In the genomic region with DNA sequence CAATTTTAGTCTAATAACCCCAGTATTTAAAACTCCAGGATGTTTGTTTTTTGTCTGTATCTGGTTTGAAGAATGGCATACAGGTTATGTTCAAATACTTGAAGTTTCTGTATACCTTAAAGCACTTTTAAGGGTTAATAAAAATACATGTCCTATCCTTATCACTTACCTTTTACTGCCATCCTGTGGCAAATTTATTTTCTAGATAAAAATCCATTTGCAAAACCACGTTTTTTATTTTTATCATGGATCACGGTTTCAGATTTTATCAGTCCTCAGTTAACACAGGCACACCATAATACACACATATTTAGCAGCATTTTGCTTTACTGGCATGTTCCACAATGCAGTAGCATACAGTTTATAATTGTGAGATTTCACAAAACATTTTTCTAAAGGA, we compare ENCODE assay signal across 21 cellular contexts.
A peak's percentile ranks its signal among the peaks of the same experiment; 100 is the strongest.
DNase-seq lines count a peak whose midpoint lies in the region; ATAC-seq and TF ChIP-seq lines count a peak whose summit lies in the region.
"Had no signal": no experiment of that assay in that cellular context is flagged by ENCODE, and none has a peak within 500 bp of the region (broad histone marks: within the 10 kb centered on the region; RNA-seq: fewer than 3 reads in every experiment).

No MANE protein-coding gene starts in this region.

- POLR2A ChIA-PET in AG04450 (lab: Yijun Ruan, JAX) = no interaction called here
- POLR2A ChIA-PET in PC-9 (lab: Charles Lee; ENCODE audit: unreplicated experiment) = no interaction called here

- H3K27me3 Mint-ChIP-seq in H9 (ENCODE audit: low read depth) (no peaks in the 10 kb centered on the region; the same call in 1 of the 2 replicates), endodermal cell (ENCODE audit: insufficient read depth) (no peaks in the 10 kb centered on the region)

- H3K4me1 ChIP-seq in H9 (ENCODE audit: insufficient read depth, low read length) (0 out of 2 replicates have a peak, but pooled peaks cover 4% of the 10 kb centered on the region), PC-9 (replicated peaks; ENCODE audit: insufficient read depth) (no peaks in the 10 kb centered on the region), endodermal cell (ENCODE audit: control insufficient read depth, insufficient read depth, low read length) (no peaks in the 10 kb centered on the region)
- H3K4me1 ChIP-seq: esophagus muscularis mucosa, HAP-1, heart left ventricle had no signal

- no TSS peak for BruUV-seq in PC-9 (replicated peaks; lab: Mats Ljungman, UMichigan)

- no peaks in the 10 kb centered on the region for H3K79me2 ChIP-seq in H9 (ENCODE audit: insufficient read depth, low read length)
- H3K79me2 ChIP-seq in PC-9 (ENCODE audit: low read depth) = no peaks in the 10 kb centered on the region

- H2BK12ac ChIP-seq in H9 (ENCODE audit: insufficient read length, low read depth, low read length) = no peak overlapping the region

- no peak overlapping the region for H3K14ac ChIP-seq in H9 (ENCODE audit: insufficient read depth, low read length)

- CTCF ChIA-PET in AG04450 (lab: Charles Lee) (interaction anchor here (1.0 to 4.8 kb wide), 3 partner anchors 31 to 70 kb away, joined by 3 to 91 read pairs (median 32); no protein-coding TSS in a partner anchor), PC-9 (lab: Charles Lee) (no interaction called here)

- intact Hi-C loops in PC-9 (cut with micrococcal nuclease; ENCODE audit: unreplicated experiment) = no loop called here

- H2BK5ac ChIP-seq in H9 (ENCODE audit: insufficient read length, low read length) = no peak overlapping the region

- no peak overlapping the region for H2AK5ac ChIP-seq in H9 (ENCODE audit: insufficient read length, low read length)

- TF ChIP-seq CTCF in AG04450 (IDR thresholded peaks at IDR 0.05; ENCODE audit: low read depth, low read length) (peak; percentile 33; the same call in 1 of the 2 replicates), H9 (conservative IDR thresholded peaks at IDR 0.05) (peak; percentile 29; the same call in 1 of the 3 replicates), PC-9 (conservative IDR thresholded peaks at IDR 0.05) (peak; percentile 53), endodermal cell (conservative IDR thresholded peaks at IDR 0.05) (peak; percentile 16), GM13977 (IDR thresholded peaks at IDR 0.05; ENCODE audit: extremely low read depth, insufficient read depth, missing control alignments) (no peak)

- H3K4me3 Mint-ChIP-seq in H9 = no peak overlapping the region
- H3K4me3 Mint-ChIP-seq in endodermal cell = no peak overlapping the region
- H3K4me3 Mint-ChIP-seq: activated naive CD8-positive, alpha-beta T cell; activated T-cell treated with anti-CD3 and anti-CD28 coated beads, Interleukin-2, amount 50 U/mL, for 24 hours; brain; natural killer cell had no signal

- no peaks in the 10 kb centered on the region for H3K9me3 Mint-ChIP-seq in H9
- H3K9me3 Mint-ChIP-seq in endodermal cell = no peaks in the 10 kb centered on the region
- H3K9me3 Mint-ChIP-seq: activated T-cell treated with anti-CD3 and anti-CD28 coated beads, Interleukin-2, amount 50 U/mL, for 24 hours; natural killer cell had no signal

- in situ Hi-C loops in GM13977 (cut with MboI; ENCODE audit: low pct_unique_long_range_greater_than_20kb, low sequenced_read_pairs, unreplicated experiment) (no loop called here), ACHN (cut with HindIII; ENCODE audit: low pct_ligation_motif_present, low pct_unique_long_range_greater_than_20kb, low sequenced_read_pairs) (no loop called here)

- H3K27ac Mint-ChIP-seq in H9 (no peak overlapping the region), endodermal cell (no peak overlapping the region)
- H3K27ac Mint-ChIP-seq: activated naive CD8-positive, alpha-beta T cell; activated T-cell treated with anti-CD3 and anti-CD28 coated beads, Interleukin-2, amount 50 U/mL, for 24 hours; brain; natural killer cell had no signal

- H2AFZ ChIP-seq in H9 (ENCODE audit: low read length) (no peak overlapping the region), PC-9 (no peak overlapping the region)

- H3K4me1 Mint-ChIP-seq in H9 (peaks cover 9 to 10% of the 10 kb centered on the region in 2 experiments), endodermal cell (no peaks in the 10 kb centered on the region)
- H3K4me1 Mint-ChIP-seq: natural killer cell had no signal

- H3K4ac ChIP-seq in H9 (ENCODE audit: low read depth, low read length) = no peak overlapping the region

- H3K27ac ChIP-seq in AG04450 (ENCODE audit: low read depth, low read length) (no peak overlapping the region), H9 (ENCODE audit: insufficient read length, low read depth, low read length) (no peak overlapping the region), PC-9 (no peak overlapping the region), endodermal cell (ENCODE audit: low read depth, low read length) (no peak overlapping the region)
- H3K27ac ChIP-seq: esophagus muscularis mucosa, heart left ventricle, thoracic aorta had no signal

- no peaks in the 10 kb centered on the region for H3K23me2 ChIP-seq in H9 (ENCODE audit: insufficient read length, low read depth, low read length, poor library complexity, severe bottlenecking)

- H3K36me3 Mint-ChIP-seq in H9 (ENCODE audit: insufficient read depth in 1 of 3, low read depth in 3 of 3) (no peaks in the 10 kb centered on the region), endodermal cell (ENCODE audit: low read depth) (no peaks in the 10 kb centered on the region)
- H3K36me3 Mint-ChIP-seq: activated naive CD8-positive, alpha-beta T cell; brain; natural killer cell had no signal

- ATAC-seq in HG02571 (IDR thresholded peaks at IDR 0.05; ENCODE audit: unreplicated experiment) = no peak
- ATAC-seq: heart left ventricle, natural killer cell had no signal

- DNase-seq in AG04450 (ENCODE audit: low read depth, low spot score) = no peak
- no peak for DNase-seq in H9
- DNase-seq in PC-9 = no peak
- DNase-seq in endodermal cell = no peak
- DNase-seq in GM13977 (ENCODE audit: low spot score) = no peak
- no peak for DNase-seq in ACHN
- DNase-seq in mucosa of gallbladder (ENCODE audit: low spot score) = no peak
- DNase-seq: activated CD4-positive, alpha-beta T cell treated with anti-CD3 and anti-CD28 coated beads, Interleukin-2, amount 50 U/mL, for 4 hours; activated T-cell treated with anti-CD3 and anti-CD28 coated beads, Interleukin-2, amount 50 U/mL, for 24 hours; heart left ventricle; mammary epithelial cell; natural killer cell; NCI-H2081; NCI-H524; small intestine had no signal

- H3K79me1 ChIP-seq in H9 (ENCODE audit: insufficient read depth, low read depth, low read length, poor library complexity, severe bottlenecking) = no peaks in the 10 kb centered on the region

- H3K4me3 ChIP-seq in AG04450 (ENCODE audit: low read depth, low read length) = no peak overlapping the region
- no peak overlapping the region for H3K4me3 ChIP-seq in PC-9
- no peak overlapping the region for H3K4me3 ChIP-seq in endodermal cell (ENCODE audit: low read length)
- H3K4me3 ChIP-seq: esophagus muscularis mucosa, HAP-1, heart left ventricle, thoracic aorta had no signal

- no peak overlapping the region for H4K91ac ChIP-seq in H9 (ENCODE audit: insufficient read length, low read depth, low read length)

- H3K9me3 ChIP-seq in AG04450 (ENCODE audit: control insufficient read depth, insufficient read depth, low read length) = no peaks in the 10 kb centered on the region
- H3K9me3 ChIP-seq in H9 (ENCODE audit: control insufficient read depth, low read depth, low read length) = no peaks in the 10 kb centered on the region
- no peaks in the 10 kb centered on the region for H3K9me3 ChIP-seq in PC-9 (ENCODE audit: insufficient read depth, low read depth)
- no peaks in the 10 kb centered on the region for H3K9me3 ChIP-seq in endodermal cell (ENCODE audit: control insufficient read depth, low read length)
- H3K9me3 ChIP-seq: esophagus muscularis mucosa, HAP-1, heart left ventricle, thoracic aorta had no signal

- no peak overlapping the region for H2BK20ac ChIP-seq in H9 (ENCODE audit: low read depth, low read length, poor library complexity, severe bottlenecking)

- H3F3A ChIP-seq in PC-9 (ENCODE audit: insufficient read depth, low read depth) = 0 out of 2 replicates have a peak, but pooled peaks cover 3% of the 10 kb centered on the region

- H3K56ac ChIP-seq in H9 (ENCODE audit: insufficient read length, low read depth, low read length) = no peak overlapping the region

- H3K27me3 ChIP-seq in AG04450 (ENCODE audit: control insufficient read depth, insufficient read depth, low read length) = no peaks in the 10 kb centered on the region
- H3K27me3 ChIP-seq in H9 (ENCODE audit: insufficient read depth, low read length) = no peaks in the 10 kb centered on the region
- no peaks in the 10 kb centered on the region for H3K27me3 ChIP-seq in PC-9 (ENCODE audit: insufficient read depth, low read depth)
- H3K27me3 ChIP-seq in endodermal cell (ENCODE audit: control insufficient read depth, insufficient read depth, low read length, poor library complexity, severe bottlenecking) = no peaks in the 10 kb centered on the region
- H3K27me3 ChIP-seq: esophagus muscularis mucosa, heart left ventricle had no signal

- no peak overlapping the region for H2BK15ac ChIP-seq in H9 (ENCODE audit: low read depth, low read length)

- H4K5ac ChIP-seq in H9 (ENCODE audit: insufficient read length, low read depth, low read length) = no peak overlapping the region

- no peaks in the 10 kb centered on the region for H4K20me1 ChIP-seq in H9 (ENCODE audit: control insufficient read depth, insufficient read depth, insufficient read length)
- no peaks in the 10 kb centered on the region for H4K20me1 ChIP-seq in PC-9 (ENCODE audit: insufficient read depth)

- H3K23ac ChIP-seq in H9 (ENCODE audit: insufficient read length, low read depth, low read length) = no peak overlapping the region

- no peak overlapping the region for H4K8ac ChIP-seq in H9 (replicated peaks; ENCODE audit: insufficient read length, low read depth, low read length)

- no CpG with 5 or more reads among the region's 2 CpGs for WGBS in H9 (ENCODE audit: extremely low coverage, insufficient read length, low lambda C conversion rate)
- 64 to 69% methylated on average over 2 of the region's 2 CpGs for WGBS in endodermal cell (ENCODE audit: insufficient coverage in 1 of 2, insufficient read length in 1 of 2), 2 experiments

- H3K36me3 ChIP-seq in PC-9 (ENCODE audit: low read depth) (no peaks in the 10 kb centered on the region), endodermal cell (ENCODE audit: control insufficient read depth, insufficient read depth, low read length) (no peaks in the 10 kb centered on the region)
- H3K36me3 ChIP-seq: esophagus muscularis mucosa, HAP-1, heart left ventricle, thoracic aorta had no signal

- no peak overlapping the region for H3K9ac ChIP-seq in H9 (ENCODE audit: extremely low read depth, insufficient read length, low read length)
- no peak overlapping the region for H3K9ac ChIP-seq in endodermal cell (ENCODE audit: extremely low read depth, low read length, poor library complexity, severe bottlenecking)

- no peak overlapping the region for H2BK120ac ChIP-seq in H9 (ENCODE audit: low read depth, low read length, poor library complexity, severe bottlenecking)

- H3T11ph ChIP-seq in H9 (ENCODE audit: low read length) = no peak overlapping the region

- H3K4me2 ChIP-seq in H9 (ENCODE audit: insufficient read depth, insufficient read length, low read length) = no peak overlapping the region
- H3K4me2 ChIP-seq in PC-9 = no peak overlapping the region

- H3K9me2 ChIP-seq in PC-9 (ENCODE audit: insufficient read depth) = no peaks in the 10 kb centered on the region

- H3K18ac ChIP-seq in H9 (ENCODE audit: insufficient read length, low read depth, low read length) = no peak overlapping the region
